8 cellular contexts compared by ENCODE assay signal in genomic region chr5:86305050-86305449, GRCh38.
DNase-seq lines count a peak whose midpoint lies in the region; ATAC-seq, FAIRE-seq and TF ChIP-seq lines count a peak whose summit lies in the region.
"Not testable (repeated sequence)": the region's sequence is repeated elsewhere in the genome, so short reads cannot be mapped to it uniquely, and the experiment has no call there.

No MANE protein-coding gene starts in this region.

- not testable (repeated sequence) for FAIRE-seq in bronchial epithelial cell (lab: Jason Lieb, UNC)
- peak; percentile 98 for FAIRE-seq in islet of Langerhans (lab: Jason Lieb, UNC)

- DNase-seq in DMS53 treated with DMSO at 0.1 percent for 48 hours (lab: John Stamatoyannopoulos, UW; ENCODE audit: unreplicated experiment): peak; percentile 11
- peak; percentile 1 for DNase-seq in M059J (ENCODE audit: low read depth)
- peak; percentile 34 for DNase-seq in RKO (ENCODE audit: low spot score)
- DNase-seq in bronchial epithelial cell (ENCODE audit: low read depth): peak; percentile 10
- DNase-seq in retinal pigment epithelial cell (ENCODE audit: low read depth): not testable (repeated sequence)

- H3K4me3 ChIP-seq in bronchial epithelial cell (ENCODE audit: low read depth, low read length); retinal pigment epithelial cell (ENCODE audit: low read length): not testable (repeated sequence)

- peak; percentile 62 for ATAC-seq in GM19395 (IDR thresholded peaks at IDR 0.05; ENCODE audit: unreplicated experiment)
- peak; percentile 74 for ATAC-seq in HG02870 (IDR thresholded peaks at IDR 0.05; ENCODE audit: unreplicated experiment)

- H3K36me3 ChIP-seq in bronchial epithelial cell (ENCODE audit: control insufficient read depth, insufficient read depth, low read length): not testable (repeated sequence)

- H3K27me3 ChIP-seq in bronchial epithelial cell (ENCODE audit: control insufficient read depth, insufficient read depth, low read length): not testable (repeated sequence)

- TF ChIP-seq CTCF in bronchial epithelial cell (IDR thresholded peaks at IDR 0.05; ENCODE audit: insufficient read depth, low read length, severe bottlenecking) (peak; percentile 13), retinal pigment epithelial cell (conservative IDR thresholded peaks at IDR 0.05; ENCODE audit: low read depth, low read length) (peak; percentile 46)
